ENCODE assay signal across 9 cellular contexts in genomic region chr7:151077705-151078232, GRCh38. TPM values are rescaled to one million over a fixed set of nuclear protein-coding genes. Genes with fewer than 3 reads are reported as not detected.
DNase-seq lines count a peak whose midpoint lies in the region; TF ChIP-seq lines count a peak whose summit lies in the region.
"Had no signal": no experiment of that assay in that cellular context is flagged by ENCODE, and none has a peak within 500 bp of the region (broad histone marks: within the 10 kb centered on the region; RNA-seq: fewer than 3 reads in every experiment).

No MANE protein-coding gene starts in this region.

- in situ Hi-C loops in mammary epithelial cell (cut with MboI; ENCODE audit: low sequenced_read_pairs in 2 of 2): no loop called here

- H3K4me2 ChIP-seq in mammary epithelial cell (ENCODE audit: insufficient read depth, low read depth, low read length): no peak overlapping the region
- no peak overlapping the region for H3K4me2 ChIP-seq in SK-N-SH

- H3K27ac ChIP-seq in mammary epithelial cell (ENCODE audit: insufficient read depth, low read depth, low read length) (no peak overlapping the region), stomach smooth muscle (ENCODE audit: low read length) (peak overlapping the region; percentile 31), SK-N-SH (ENCODE audit: low read depth in 2 of 2, low read length in 1 of 2) (peak overlapping the region in 1 of 2 experiments; percentile 8; a peak in 1 of 4 replicates)

- H3K4me3 Mint-ChIP-seq in MCF 10A (ENCODE audit: unreplicated experiment) (peak overlapping the region; percentile 25), immature natural killer cell (peak overlapping the region; percentile 41 to 85 (median 56))
- H3K4me3 Mint-ChIP-seq in activated CD4-positive, alpha-beta memory T cell treated with anti-CD3 and anti-CD28 coated beads for 36 hours: peak overlapping the region; percentile 26

- H2AFZ ChIP-seq in mammary epithelial cell (ENCODE audit: low read depth, low read length) (no peak overlapping the region), SK-N-SH (ENCODE audit: low read depth) (no peak overlapping the region)

- H3K9me3 ChIP-seq in mammary epithelial cell (replicated peaks; ENCODE audit: insufficient read depth, low read length) (no peaks in the 10 kb centered on the region), stomach smooth muscle (ENCODE audit: control insufficient read depth in 2 of 2, low read length in 2 of 2) (no peaks in the 10 kb centered on the region), SK-N-SH (no peaks in the 10 kb centered on the region)

- POLR2A ChIA-PET in MCF 10A (lab: Yijun Ruan, JAX): interaction anchor here (0.6 to 2.4 kb wide), 5 partner anchors 10 to 52 kb away, joined by 3 to 7 read pairs (median 4); partner anchors contain the start of gene ABCB8
- POLR2A ChIA-PET in activated CD4-positive, alpha-beta memory T cell treated with anti-CD3 and anti-CD28 coated beads for 36 hours (lab: Charles Lee): interaction anchor here (0.8 to 1.8 kb wide), 3 partner anchors 9 to 17 kb away, joined by 3 to 4 read pairs (median 3); partner anchors contain the start of gene AGAP3
- POLR2A ChIA-PET in SK-N-SH (lab: Yijun Ruan, JAX): interaction anchor here (1.1 kb wide), 1 partner anchor 9 kb away, joined by 3 read pairs; no protein-coding TSS in a partner anchor

- intact Hi-C loops in MCF 10A (cut with micrococcal nuclease): no loop called here
- intact Hi-C loops in mammary epithelial cell (cut with micrococcal nuclease): no loop called here
- intact Hi-C loops in activated CD4-positive, alpha-beta memory T cell treated with anti-CD3 and anti-CD28 coated beads for 36 hours (cut with micrococcal nuclease): no loop called here

- no TSS peak for BruUV-seq in MCF 10A (replicated peaks; lab: Mats Ljungman, UMichigan)
- BruUV-seq in mammary epithelial cell (replicated peaks; lab: Mats Ljungman, UMichigan): no TSS peak

- H3K36me3 Mint-ChIP-seq in MCF 10A (ENCODE audit: insufficient read depth, unreplicated experiment) (peaks cover 36% of the 10 kb centered on the region), immature natural killer cell (peaks cover 0 to 4% (median 0%) of the 10 kb centered on the region in 3 donors)
- peaks cover 15% of the 10 kb centered on the region for H3K36me3 Mint-ChIP-seq in activated CD4-positive, alpha-beta memory T cell treated with anti-CD3 and anti-CD28 coated beads for 36 hours

- H3K9me3 Mint-ChIP-seq in MCF 10A (ENCODE audit: unreplicated experiment) (no peaks in the 10 kb centered on the region), immature natural killer cell (no peaks in the 10 kb centered on the region)
- H3K9me3 Mint-ChIP-seq in activated CD4-positive, alpha-beta memory T cell treated with anti-CD3 and anti-CD28 coated beads for 36 hours: no peaks in the 10 kb centered on the region

- TF ChIP-seq CTCF in MCF 10A (IDR thresholded peaks at IDR 0.05; ENCODE audit: unreplicated experiment): no peak
- TF ChIP-seq CTCF in mammary epithelial cell (conservative IDR thresholded peaks at IDR 0.05 in 1 of 2, IDR thresholded peaks at IDR 0.05 in 1 of 2; ENCODE audit: extremely low read depth in 1 of 2, insufficient read depth in 1 of 2, low read depth in 1 of 2, low read length in 2 of 2): no peak
- TF ChIP-seq CTCF in SK-N-SH (IDR thresholded peaks at IDR 0.05): no peak

- dilution Hi-C loops in mammary epithelial cell (cut with HindIII; ENCODE audit: low sequenced_read_pairs): no loop called here

- H4K20me1 ChIP-seq in mammary epithelial cell (ENCODE audit: insufficient read depth, low read length): no peaks in the 10 kb centered on the region
- no peaks in the 10 kb centered on the region; the same call in 1 of the 2 replicates for H4K20me1 ChIP-seq in SK-N-SH (ENCODE audit: insufficient read depth)

- H3K27me3 ChIP-seq in mammary epithelial cell (ENCODE audit: insufficient read depth, low read length): no peaks in the 10 kb centered on the region
- H3K27me3 ChIP-seq in stomach smooth muscle (ENCODE audit: control insufficient read depth in 1 of 2, insufficient read depth in 2 of 2, low read length in 2 of 2): no peaks in the 10 kb centered on the region
- H3K27me3 ChIP-seq in SK-N-SH (ENCODE audit: insufficient read depth): no peaks in the 10 kb centered on the region

- H3K27ac Mint-ChIP-seq in MCF 10A (ENCODE audit: low read depth, unreplicated experiment): no peak overlapping the region
- H3K27ac Mint-ChIP-seq in activated CD4-positive, alpha-beta memory T cell treated with anti-CD3 and anti-CD28 coated beads for 36 hours: peak overlapping the region; percentile 61
- H3K27ac Mint-ChIP-seq in immature natural killer cell: peak overlapping the region in 4 of 6 donors; percentile 40 to 74 (median 66)

- peaks cover 31% of the 10 kb centered on the region for H3K4me1 ChIP-seq in mammary epithelial cell (ENCODE audit: insufficient read depth, low read length)
- peaks cover 42% of the 10 kb centered on the region for H3K4me1 ChIP-seq in stomach smooth muscle (ENCODE audit: control insufficient read depth, insufficient read depth, low read length)
- H3K4me1 ChIP-seq in SK-N-SH (ENCODE audit: control insufficient read depth in 1 of 2, insufficient read depth in 2 of 2, low read depth in 1 of 2, low read length in 1 of 2): peaks cover 25 to 35% of the 10 kb centered on the region in 2 experiments

- H3K9ac ChIP-seq in mammary epithelial cell (ENCODE audit: insufficient read depth, low read length) (no peak overlapping the region), stomach smooth muscle (ENCODE audit: low read length in 2 of 2) (no peak overlapping the region), SK-N-SH (no peak overlapping the region)

- no peak for DNase-seq in MCF 10A (ENCODE audit: unreplicated experiment)
- DNase-seq in mammary epithelial cell: no peak
- no peak for DNase-seq in activated CD4-positive, alpha-beta memory T cell treated with anti-CD3 and anti-CD28 coated beads for 36 hours
- DNase-seq in immature natural killer cell: no peak
- no peak for DNase-seq in SK-N-SH
- DNase-seq in activated gamma-delta T cell treated with Interleukin-2 at 50 U/mL for 16 hours: no peak
- no peak for DNase-seq in NCI-H69 (lab: John Stamatoyannopoulos, UW)
- DNase-seq: activated CD4-positive, alpha-beta T cell treated with anti-CD3 and anti-CD28 coated beads, Interleukin-2, amount 50 U/mL, for 48 hours had no signal

- H3K4me3 ChIP-seq in mammary epithelial cell (replicated peaks in 1 of 3; ENCODE audit: insufficient read depth in 1 of 3, low read depth in 2 of 3, low read length in 3 of 3): no peak overlapping the region
- H3K4me3 ChIP-seq in stomach smooth muscle (ENCODE audit: low read length in 2 of 2): no peak overlapping the region
- H3K4me3 ChIP-seq in SK-N-SH (ENCODE audit: low read depth in 2 of 2, low read length in 1 of 2): no peak overlapping the region

- 61% methylated on average over 6 of the region's 10 CpGs for WGBS in mammary epithelial cell (ENCODE audit: low coverage, missing lambda C conversion rate)
- WGBS in SK-N-SH (ENCODE audit: low lambda C conversion rate): 88% methylated on average over 10 of the region's 10 CpGs

- no peaks in the 10 kb centered on the region for H3K9me2 ChIP-seq in SK-N-SH

- no peak for TF ChIP-seq RAD21 in SK-N-SH (IDR thresholded peaks at IDR 0.05; ENCODE audit: low read length)

- TF ChIP-seq EP300 in SK-N-SH (IDR thresholded peaks at IDR 0.05; ENCODE audit: borderline replicate concordance in 1 of 2, low read depth in 1 of 2, low read length in 1 of 2): no peak

- peaks cover 36% of the 10 kb centered on the region for H3F3A ChIP-seq in SK-N-SH (replicated peaks; ENCODE audit: insufficient read depth)

- H3K36me3 ChIP-seq in mammary epithelial cell (ENCODE audit: insufficient read depth, low read length) (peaks cover 4% of the 10 kb centered on the region), stomach smooth muscle (ENCODE audit: control insufficient read depth in 2 of 2, insufficient read depth in 2 of 2, low read length in 2 of 2) (peaks cover 10 to 24% of the 10 kb centered on the region in 2 donors), SK-N-SH (replicated peaks in 1 of 2; ENCODE audit: control insufficient read depth in 1 of 2, insufficient read depth in 2 of 2, low read length in 1 of 2) (peaks cover 25 to 70% of the 10 kb centered on the region in 2 experiments)

- CTCF ChIA-PET in MCF 10A (lab: Yijun Ruan, JAX): interaction anchor here (0.7 to 2.2 kb wide), 4 partner anchors 18 to 293 kb away, joined by 4 to 8 read pairs (median 4); no protein-coding TSS in a partner anchor
- CTCF ChIA-PET in mammary epithelial cell (lab: Charles Lee; ENCODE audit: low non-redundant PET): no interaction called here
- CTCF ChIA-PET in activated CD4-positive, alpha-beta memory T cell treated with anti-CD3 and anti-CD28 coated beads for 36 hours (lab: Charles Lee): interaction anchor here (1.1 to 1.2 kb wide), 3 partner anchors 10 to 33 kb away, joined by 3 to 4 read pairs (median 4); no protein-coding TSS in a partner anchor
- CTCF ChIA-PET in SK-N-SH (lab: Yijun Ruan, JAX): interaction anchor here (1.1 to 21.3 kb wide), 9 partner anchors 9 to 656 kb away, joined by 3 to 474 read pairs (median 9); partner anchors contain the start of genes ABCB8, CDK5 and SLC4A2

- H3K27me3 Mint-ChIP-seq in MCF 10A (ENCODE audit: insufficient read depth, unreplicated experiment) (no peaks in the 10 kb centered on the region), immature natural killer cell (ENCODE audit: low read depth in 3 of 3) (peaks cover 0 to 7% (median 2%) of the 10 kb centered on the region in 3 donors)
- H3K27me3 Mint-ChIP-seq in activated CD4-positive, alpha-beta memory T cell treated with anti-CD3 and anti-CD28 coated beads for 36 hours: no peaks in the 10 kb centered on the region

- H3K4me1 Mint-ChIP-seq in MCF 10A (ENCODE audit: insufficient read depth, unreplicated experiment): peaks cover 21% of the 10 kb centered on the region
- peaks cover 26% of the 10 kb centered on the region for H3K4me1 Mint-ChIP-seq in activated CD4-positive, alpha-beta memory T cell treated with anti-CD3 and anti-CD28 coated beads for 36 hours (ENCODE audit: low read depth)
- H3K4me1 Mint-ChIP-seq in immature natural killer cell: peaks cover 22 to 24% of the 10 kb centered on the region in 2 donors

- peaks cover 39% of the 10 kb centered on the region for H3K79me2 ChIP-seq in mammary epithelial cell (ENCODE audit: insufficient read depth, low read length)
- H3K79me2 ChIP-seq in SK-N-SH (ENCODE audit: insufficient read depth): peaks cover 44% of the 10 kb centered on the region

RNA-seq across cellular contexts. Expression of gene FASTK, which starts 2.8 kb away (rescaled TPM):
- total RNA-seq in MCF 10A (2022) (79.3 and 83.6 TPM in 2 replicates), mammary epithelial cell (10 to 100 TPM; 49.7 to 68.8 TPM)
- polyA plus RNA-seq in mammary epithelial cell (52.4 TPM), immature natural killer cell (10 to 100 TPM; 49.0 to 57.6 (median 51.2) TPM), SK-N-SH (2012; rRNA removed) (125 and 148 TPM in 2 replicates)
- polyA minus RNA-seq in mammary epithelial cell: 51.5 TPM
- total RNA-seq in activated CD4-positive, alpha-beta memory T cell treated with anti-CD3 and anti-CD28 coated beads for 36 hours: 10 to 100 TPM; 56.8 to 57.4 TPM
- polyA plus RNA-seq in SK-N-SH (2012; cell fraction: cytosol; rRNA removed): 34.4 and 60.5 TPM in 2 replicates
- 699 and 1,159 TPM in 2 replicates for polyA plus RNA-seq in SK-N-SH (2012; cell fraction: nucleus; rRNA removed)

RNA-seq across cellular contexts. Expression of gene TMUB1, which starts 5.5 kb away (rescaled TPM):
- total RNA-seq in MCF 10A (2022) (25.7 and 30.1 TPM in 2 replicates), mammary epithelial cell (10 to 100 TPM; 16.8 to 38.1 TPM)
- polyA plus RNA-seq in mammary epithelial cell (28.4 TPM), immature natural killer cell (10 to 100 TPM; 47.5 to 57.5 (median 49.6) TPM), SK-N-SH (2012; rRNA removed) (37.8 and 60.6 TPM in 2 replicates)
- 14.4 TPM for polyA minus RNA-seq in mammary epithelial cell
- total RNA-seq in activated CD4-positive, alpha-beta memory T cell treated with anti-CD3 and anti-CD28 coated beads for 36 hours: 10 to 100 TPM; 53.8 to 60.9 TPM
- 21.7 and 37.0 TPM in 2 replicates for polyA plus RNA-seq in SK-N-SH (2012; cell fraction: cytosol; rRNA removed)
- 58.0 and 66.2 TPM in 2 replicates for polyA plus RNA-seq in SK-N-SH (2012; cell fraction: nucleus; rRNA removed)

RNA-seq across cellular contexts. Expression of gene AGAP3, which starts 8.5 kb away (rescaled TPM):
- total RNA-seq in MCF 10A (2022) (95.6 and 138 TPM in 2 replicates), mammary epithelial cell (100 to 1,000 TPM; 118 to 163 TPM)
- polyA plus RNA-seq in mammary epithelial cell (91.6 TPM), immature natural killer cell (1 to 10 TPM; 2.8 to 6.3 (median 4.3) TPM), SK-N-SH (2012; rRNA removed) (108 and 126 TPM in 2 replicates)
- 114 TPM for polyA minus RNA-seq in mammary epithelial cell
- total RNA-seq in activated CD4-positive, alpha-beta memory T cell treated with anti-CD3 and anti-CD28 coated beads for 36 hours: 10 to 100 TPM; 29.8 to 36.5 TPM
- polyA plus RNA-seq in SK-N-SH (2012; cell fraction: cytosol; rRNA removed): 61.7 and 84.8 TPM in 2 replicates
- polyA plus RNA-seq in SK-N-SH (2012; cell fraction: nucleus; rRNA removed): 361 and 701 TPM in 2 replicates

RNA-seq across cellular contexts. Expression of gene SLC4A2, which starts 18.4 kb away (rescaled TPM):
- 112 and 114 TPM in 2 replicates for total RNA-seq in MCF 10A (2022)
- 100 to 1,000 TPM in 1 of 2 donors, 10 to 100 TPM in 1; 46.5 to 138 TPM for total RNA-seq in mammary epithelial cell
- 57.9 TPM for polyA plus RNA-seq in mammary epithelial cell
- polyA minus RNA-seq in mammary epithelial cell: 150 TPM
- 10 to 100 TPM; 46.7 to 50.5 TPM for total RNA-seq in activated CD4-positive, alpha-beta memory T cell treated with anti-CD3 and anti-CD28 coated beads for 36 hours
- 10 to 100 TPM in 2 of 3 donors, 1 to 10 TPM in 1; 6.7 to 19.8 (median 10.9) TPM for polyA plus RNA-seq in immature natural killer cell
- polyA plus RNA-seq in SK-N-SH (2012; rRNA removed): 123 and 167 TPM in 2 replicates
- 60.6 and 67.2 TPM in 2 replicates for polyA plus RNA-seq in SK-N-SH (2012; cell fraction: cytosol; rRNA removed)
- 478 and 1,049 TPM in 2 replicates for polyA plus RNA-seq in SK-N-SH (2012; cell fraction: nucleus; rRNA removed)

RNA-seq across cellular contexts. Expression of gene CDK5, which starts 20.1 kb away (rescaled TPM):
- total RNA-seq in MCF 10A (2022): 11.8 and 12.2 TPM in 2 replicates
- 10 to 100 TPM; 12.3 to 18.1 TPM for total RNA-seq in mammary epithelial cell
- 26.1 TPM for polyA plus RNA-seq in mammary epithelial cell
- 31.3 TPM for polyA minus RNA-seq in mammary epithelial cell
- 10 to 100 TPM; 12.8 to 14.1 TPM for total RNA-seq in activated CD4-positive, alpha-beta memory T cell treated with anti-CD3 and anti-CD28 coated beads for 36 hours
- polyA plus RNA-seq in immature natural killer cell: 10 to 100 TPM; 15.6 to 18.9 (median 17.9) TPM
- 123 and 125 TPM in 2 replicates for polyA plus RNA-seq in SK-N-SH (2012; rRNA removed)
- 97.6 and 104 TPM in 2 replicates for polyA plus RNA-seq in SK-N-SH (2012; cell fraction: cytosol; rRNA removed)
- polyA plus RNA-seq in SK-N-SH (2012; cell fraction: nucleus; rRNA removed): 77.3 and 91.3 TPM in 2 replicates
